ENCODE assay signal across 8 cellular contexts in the genomic region with DNA sequence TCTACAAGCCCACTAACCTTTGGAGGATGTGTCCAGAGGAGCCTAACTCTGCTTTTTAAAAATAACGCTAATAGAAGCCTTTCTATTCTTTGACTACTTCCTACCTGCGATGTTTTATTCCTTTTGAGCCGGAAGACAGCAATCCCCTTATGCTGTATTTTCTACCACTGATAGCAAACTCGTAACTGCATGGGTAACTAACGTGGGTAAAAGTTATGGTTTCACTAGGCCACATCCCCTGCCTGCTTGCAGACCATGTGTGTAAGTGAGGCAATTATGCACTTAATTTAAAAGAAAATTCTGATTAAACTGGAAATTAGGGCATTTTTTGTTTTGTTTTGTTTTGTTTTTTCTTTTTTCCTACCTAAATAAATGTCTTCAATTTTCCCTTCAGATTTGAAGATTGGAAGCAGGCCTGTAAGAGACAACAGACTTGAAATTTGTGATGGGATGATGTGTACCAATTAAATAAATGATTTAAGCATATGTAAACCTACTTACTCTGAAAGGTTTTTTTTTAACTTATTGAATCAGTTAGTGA. TPM values are rescaled to one million over a fixed set of nuclear protein-coding genes. Genes with fewer than 3 reads are reported as not detected.
DNase-seq lines count a peak whose midpoint lies in the region; ATAC-seq and TF ChIP-seq lines count a peak whose summit lies in the region.

No MANE protein-coding gene starts in this region.

- DNase-seq in EL (peak; percentile 19), right atrium auricular region (ENCODE audit: low spot score) (no peak), NCI-H446 treated with DMSO at 0.1 percent for 48 hours (lab: John Stamatoyannopoulos, UW) (no peak), HK-2 (ENCODE audit: unreplicated experiment) (no peak)

- H3K4me1 Mint-ChIP-seq in activated T-helper 17 cell treated with anti-CD3 and anti-CD28 coated beads, Interleukin-2, amount 50 U/mL, for 72 hours, result peaks cover 16% of the 10 kb centered on the region

- H3K9me3 ChIP-seq in right atrium auricular region (no peaks in the 10 kb centered on the region), skeletal muscle tissue (ENCODE audit: control insufficient read depth in 3 of 3, low read length in 3 of 3) (no peaks in the 10 kb centered on the region)

- H3K27me3 ChIP-seq in right atrium auricular region (no peaks in the 10 kb centered on the region), skeletal muscle tissue (ENCODE audit: control insufficient read depth in 3 of 3, insufficient read depth in 3 of 3, low read length in 3 of 3) (no peaks in the 10 kb centered on the region)

- H3K36me3 ChIP-seq in right atrium auricular region, result peaks cover 25% of the 10 kb centered on the region
- peaks cover 6 to 16% (median 14%) of the 10 kb centered on the region in 3 donors for H3K36me3 ChIP-seq in skeletal muscle tissue (ENCODE audit: control insufficient read depth in 3 of 3, insufficient read depth in 3 of 3, low read length in 3 of 3)

- peak overlapping the region; percentile 94 to 97 (median 95) for H3K9ac ChIP-seq in skeletal muscle tissue (ENCODE audit: low read depth in 1 of 3, low read length in 3 of 3)

- H3K4me3 Mint-ChIP-seq in activated T-helper 17 cell treated with anti-CD3 and anti-CD28 coated beads, Interleukin-2, amount 50 U/mL, for 72 hours, result peak overlapping the region; percentile 100

- H3K27ac ChIP-seq in right atrium auricular region (peak overlapping the region; percentile 90 to 96), skeletal muscle tissue (ENCODE audit: low read depth, low read length) (peak overlapping the region; percentile 96)

- peaks cover 0 to 28% of the 10 kb centered on the region in 2 donors for H3K4me1 ChIP-seq in right atrium auricular region
- peaks cover 4 to 7% (median 4%) of the 10 kb centered on the region in 3 donors for H3K4me1 ChIP-seq in skeletal muscle tissue (ENCODE audit: control insufficient read depth in 3 of 3, insufficient read depth in 3 of 3, low read length in 3 of 3)

- H3K9me3 Mint-ChIP-seq in activated T-helper 17 cell treated with anti-CD3 and anti-CD28 coated beads, Interleukin-2, amount 50 U/mL, for 72 hours, result no peaks in the 10 kb centered on the region

- TF ChIP-seq CTCF in right atrium auricular region (IDR thresholded peaks at IDR 0.05), result no peak

- no peaks in the 10 kb centered on the region for H3K27me3 Mint-ChIP-seq in activated T-helper 17 cell treated with anti-CD3 and anti-CD28 coated beads, Interleukin-2, amount 50 U/mL, for 72 hours

- H3K4me3 ChIP-seq in right atrium auricular region (peak overlapping the region; percentile 67 to 76), skeletal muscle tissue (ENCODE audit: low read length in 3 of 3) (peak overlapping the region; percentile 87 to 91 (median 90))

- ATAC-seq in GM19467 (IDR thresholded peaks at IDR 0.05; ENCODE audit: unreplicated experiment), result peak; percentile 31
- ATAC-seq in HG03565 (IDR thresholded peaks at IDR 0.05; ENCODE audit: unreplicated experiment), result peak; percentile 17
- peak; percentile 18 for ATAC-seq in activated T-helper 17 cell treated with anti-CD3 and anti-CD28 coated beads, Interleukin-2, amount 50 U/mL, for 72 hours (replicated peaks)

- peaks cover 47% of the 10 kb centered on the region for H3K36me3 Mint-ChIP-seq in activated T-helper 17 cell treated with anti-CD3 and anti-CD28 coated beads, Interleukin-2, amount 50 U/mL, for 72 hours (ENCODE audit: low read depth)

- H3K27ac Mint-ChIP-seq in activated T-helper 17 cell treated with anti-CD3 and anti-CD28 coated beads, Interleukin-2, amount 50 U/mL, for 72 hours, result peak overlapping the region; percentile 99

RNA-seq across cellular contexts. Expression of a gene that starts 0.9 kb away (rescaled TPM):
- total RNA-seq in activated T-helper 17 cell treated with anti-CD3 and anti-CD28 coated beads, Interleukin-2, amount 50 U/mL, for 72 hours, result 10 to 100 TPM; 20.9 to 26.3 TPM
- total RNA-seq in right atrium auricular region (10 to 100 TPM; 16.5 to 27.5 TPM), skeletal muscle tissue (20.4 TPM)

RNA-seq across cellular contexts. Expression of a gene that starts 40.4 kb away (rescaled TPM):
- total RNA-seq in activated T-helper 17 cell treated with anti-CD3 and anti-CD28 coated beads, Interleukin-2, amount 50 U/mL, for 72 hours, result not detected
- total RNA-seq in right atrium auricular region, result 10 to 100 TPM in 1 of 2 donors, under 1 TPM in 1; 0.35 to 13.8 TPM
- total RNA-seq in skeletal muscle tissue, result 2.1 TPM
